7 cellular contexts compared by ENCODE assay signal in genomic region chr17:168614-169013, GRCh38. TPM values are rescaled to one million over a fixed set of nuclear protein-coding genes. Genes with fewer than 3 reads are reported as not detected.
"Had no signal": no experiment of that assay in that cellular context is flagged by ENCODE, and none has a peak within 500 bp of the region (broad histone marks: within the 10 kb centered on the region; RNA-seq: fewer than 3 reads in every experiment).

No MANE protein-coding gene starts in this region.

RNA-seq across cellular contexts. Expression of gene DOC2B, which starts 12.8 kb away (rescaled TPM):
- total RNA-seq: GM23248, H4, HFFc6, HT1080 had no signal
- polyA plus RNA-seq: IgD-negative memory B cell had no signal

RNA-seq across cellular contexts. Expression of gene SCGB1C2, which starts 31.2 kb away (rescaled TPM):
- total RNA-seq: GM23248, H4, H7, HepG2, HFFc6, HT1080 had no signal
- polyA plus RNA-seq: GM23248, HepG2, IgD-negative memory B cell had no signal
